Comparison of ENCODE assay signal across 12 cellular contexts in the genomic region with DNA sequence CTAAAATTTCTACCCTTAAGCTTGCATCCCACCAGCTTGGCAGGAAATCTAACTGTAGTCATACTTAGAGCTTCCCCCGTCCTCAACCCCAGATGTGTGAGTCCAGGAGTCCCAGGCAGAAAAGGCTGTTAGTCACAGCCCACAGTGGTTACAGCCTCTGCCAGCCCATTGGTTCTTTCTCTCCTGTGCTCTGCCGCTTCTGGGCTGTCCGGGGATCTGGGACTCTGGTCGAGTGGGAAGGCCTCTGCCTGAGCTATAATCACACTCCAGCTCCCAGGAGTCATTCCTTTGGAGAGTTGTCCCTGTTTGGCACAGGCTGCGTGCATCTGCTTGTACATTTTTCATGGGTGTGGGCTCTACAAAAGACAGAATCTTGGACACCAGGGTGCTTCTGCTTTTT. TPM values are rescaled to one million over a fixed set of nuclear protein-coding genes. Genes with fewer than 3 reads are reported as not detected.
A peak's percentile ranks its signal among the peaks of the same experiment; 100 is the strongest.
DNase-seq lines count a peak whose midpoint lies in the region; ATAC-seq and TF ChIP-seq lines count a peak whose summit lies in the region.
"Had no signal": no experiment of that assay in that cellular context is flagged by ENCODE, and none has a peak within 500 bp of the region (broad histone marks: within the 10 kb centered on the region; RNA-seq: fewer than 3 reads in every experiment).

No MANE protein-coding gene starts in this region.

- no peak overlapping the region for H3K27ac ChIP-seq in left ventricle myocardium inferior (replicated peaks)
- H3K27ac ChIP-seq: BLaER1 had no signal

- DNase-seq in Right ventricle myocardium superior (peak; percentile 52), cardiac septum (ENCODE audit: low spot score) (no peak), RKO (ENCODE audit: low spot score) (peak; percentile 24), left ventricle myocardium inferior (peak; percentile 20), NCI-H1092 treated with DMSO at 0.1 percent for 48 hours (lab: John Stamatoyannopoulos, UW) (no peak), globus pallidus (ENCODE audit: low spot score) (no peak)
- DNase-seq: effector CD8-positive, alpha-beta T cell; NCI-H2029 treated with DMSO at 0.1 percent for 48 hours; sigmoid colon had no signal

- no peak overlapping the region for H3K4me3 ChIP-seq in left ventricle myocardium inferior
- H3K4me3 ChIP-seq: BLaER1, sigmoid colon had no signal

- H3K27me3 ChIP-seq in left ventricle myocardium inferior (ENCODE audit: low read depth), result no peaks in the 10 kb centered on the region
- H3K27me3 ChIP-seq: BLaER1, sigmoid colon had no signal

- no peaks in the 10 kb centered on the region for H3K36me3 ChIP-seq in left ventricle myocardium inferior
- H3K36me3 ChIP-seq: BLaER1, sigmoid colon had no signal

- intact Hi-C loops in Right ventricle myocardium superior (cut with DNase I), result no loop called here
- intact Hi-C loops in cardiac septum (cut with DNase I), result no loop called here
- intact Hi-C loops in left ventricle myocardium inferior (cut with micrococcal nuclease), result no loop called here

- TF ChIP-seq CTCF in left ventricle myocardium inferior (IDR thresholded peaks at IDR 0.05; ENCODE audit: borderline replicate concordance), result no peak

- no peaks in the 10 kb centered on the region for H3K4me1 ChIP-seq in left ventricle myocardium inferior
- H3K4me1 ChIP-seq: BLaER1 had no signal

- ATAC-seq in Right ventricle myocardium superior (ENCODE audit: poor library complexity) (peak; percentile 55), HG03095 (IDR thresholded peaks at IDR 0.05; ENCODE audit: unreplicated experiment) (no peak), GM19351 (IDR thresholded peaks at IDR 0.05; ENCODE audit: unreplicated experiment) (no peak)

- H3K9me3 ChIP-seq in left ventricle myocardium inferior (replicated peaks), result no peaks in the 10 kb centered on the region
- H3K9me3 ChIP-seq: BLaER1, sigmoid colon had no signal

RNA-seq across cellular contexts. Expression of a gene that starts 45.6 kb away (rescaled TPM):
- total RNA-seq in Right ventricle myocardium superior (40.6 TPM), cardiac septum (65.3 TPM), left ventricle myocardium inferior (46.3 TPM)

Comparison
In these comparisons a context has a peak if more than half of its experiments do, and no peak if none do; other contexts are left out.
1. DNase-seq: peak in Right ventricle myocardium superior (single experiment), RKO (single experiment) and left ventricle myocardium inferior (single experiment); none in cardiac septum (single experiment), NCI-H1092 treated with DMSO at 0.1 percent for 48 hours (single experiment) and globus pallidus (single experiment).